8 cellular contexts compared by ENCODE assay signal in the genomic region with DNA sequence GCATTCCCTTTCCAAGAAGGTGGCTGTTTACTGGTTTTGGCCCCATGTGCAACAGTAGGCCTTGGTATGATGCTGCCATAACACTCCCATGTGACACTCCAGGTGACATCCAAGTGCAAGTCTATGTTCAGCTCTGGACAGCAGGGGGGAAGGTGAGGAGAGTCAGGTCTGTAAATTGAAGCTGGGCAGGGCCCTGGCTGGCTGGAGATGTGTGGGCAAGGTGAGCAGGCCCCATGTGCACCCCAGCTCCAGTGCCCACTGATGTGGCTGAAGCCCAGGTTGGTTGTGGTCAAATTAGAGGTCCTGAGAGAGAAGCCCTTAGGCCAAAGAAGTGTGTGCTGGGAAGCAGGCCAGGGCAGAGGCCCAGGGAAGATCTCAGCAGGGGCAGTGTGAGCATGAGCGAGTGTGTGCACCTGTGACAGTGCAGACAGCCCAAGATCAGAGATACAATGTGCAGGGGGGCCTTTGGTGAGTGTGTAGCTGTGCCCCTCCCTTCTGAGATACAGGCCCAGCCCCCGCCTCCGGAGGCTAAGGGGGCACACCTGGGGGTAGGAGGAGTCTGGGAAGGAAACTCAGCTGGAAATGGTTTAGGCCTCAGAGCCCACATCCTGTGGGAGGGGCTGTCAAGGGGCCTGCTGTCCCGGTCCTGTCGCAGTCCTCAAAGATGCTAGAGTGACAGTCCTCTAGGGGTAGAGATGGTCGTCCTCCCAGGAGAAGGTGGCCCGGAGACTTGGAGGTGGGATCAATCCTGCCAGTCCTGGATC. TPM values are rescaled to one million over a fixed set of nuclear protein-coding genes. Genes with fewer than 3 reads are reported as not detected.
DNase-seq lines count a peak whose midpoint lies in the region; ATAC-seq and TF ChIP-seq lines count a peak whose summit lies in the region.

No MANE protein-coding gene starts in this region.

- H3K36me3 ChIP-seq in heart right ventricle: peaks cover 0 to 64% (median 14%) of the 10 kb centered on the region in 9 donors

- POLR2A ChIA-PET in activated CD8-positive, alpha-beta T cell treated with anti-CD3 and anti-CD28 coated beads for 36 hours (lab: Charles Lee): interaction anchor here (0.6 to 1.6 kb wide), 7 partner anchors 9 to 335 kb away, joined by 3 to 6 read pairs (median 4); no protein-coding TSS in a partner anchor

- peak; percentile 44 for ATAC-seq in GM19328 (IDR thresholded peaks at IDR 0.05; ENCODE audit: unreplicated experiment)
- peak; percentile 51 for ATAC-seq in HG03354 (IDR thresholded peaks at IDR 0.05; ENCODE audit: poor library complexity, severe bottlenecking, unreplicated experiment)
- peak; percentile 74 for ATAC-seq in activated CD8-positive, alpha-beta T cell treated with anti-CD3 and anti-CD28 coated beads for 36 hours
- peak in 4 of 8 donors; percentile 10 to 44 (median 28) for ATAC-seq in heart right ventricle
- no peak for ATAC-seq in HG03571 (IDR thresholded peaks at IDR 0.05; ENCODE audit: unreplicated experiment)

- intact Hi-C loops in activated CD8-positive, alpha-beta T cell treated with anti-CD3 and anti-CD28 coated beads for 36 hours (cut with micrococcal nuclease): no loop called here
- intact Hi-C loops in heart right ventricle (cut with DNase I): no loop called here

- H3K4me1 ChIP-seq in heart right ventricle: peaks cover 0 to 74% (median 13%) of the 10 kb centered on the region in 9 donors

- peak overlapping the region in 1 of 10 donors; percentile 44 for H3K4me3 ChIP-seq in heart right ventricle

- CTCF ChIA-PET in activated CD8-positive, alpha-beta T cell treated with anti-CD3 and anti-CD28 coated beads for 36 hours (lab: Charles Lee): interaction anchor here (0.6 to 5.5 kb wide), 13 partner anchors 10 to 203 kb away, joined by 3 to 41 read pairs (median 3); partner anchors contain the start of genes GSK3A and POU2F2

- no peaks in the 10 kb centered on the region for H3K27me3 ChIP-seq in heart right ventricle

- peak overlapping the region; percentile 95 for H3K27ac Mint-ChIP-seq in activated CD8-positive, alpha-beta T cell treated with anti-CD3 and anti-CD28 coated beads for 36 hours
- H3K27ac Mint-ChIP-seq in type B pancreatic cell: peak overlapping the region; percentile 48

- H3K4me1 Mint-ChIP-seq in activated CD8-positive, alpha-beta T cell treated with anti-CD3 and anti-CD28 coated beads for 36 hours (ENCODE audit: low read depth): peaks cover 77% of the 10 kb centered on the region
- no peaks in the 10 kb centered on the region for H3K4me1 Mint-ChIP-seq in type B pancreatic cell (ENCODE audit: unreplicated experiment)

- H3K9me3 Mint-ChIP-seq in activated CD8-positive, alpha-beta T cell treated with anti-CD3 and anti-CD28 coated beads for 36 hours: no peaks in the 10 kb centered on the region
- H3K9me3 Mint-ChIP-seq in type B pancreatic cell: no peaks in the 10 kb centered on the region

- H3K9me3 ChIP-seq in heart right ventricle: peaks cover 0 to 1% (median 0%) of the 10 kb centered on the region in 11 donors

- peaks cover 63% of the 10 kb centered on the region for H3K36me3 Mint-ChIP-seq in activated CD8-positive, alpha-beta T cell treated with anti-CD3 and anti-CD28 coated beads for 36 hours (ENCODE audit: low read depth)
- peaks cover 24% of the 10 kb centered on the region for H3K36me3 Mint-ChIP-seq in type B pancreatic cell

- DNase-seq in activated CD8-positive, alpha-beta T cell treated with anti-CD3 and anti-CD28 coated beads for 36 hours: peak; percentile 88
- DNase-seq in heart right ventricle (no peak), type B pancreatic cell (ENCODE audit: extremely low spot score, unreplicated experiment) (no peak), hippocampal formation (lab: John Stamatoyannopoulos, UW) (no peak), AG08396 (ENCODE audit: low spot score) (no peak)

- no peaks in the 10 kb centered on the region for H3K27me3 Mint-ChIP-seq in activated CD8-positive, alpha-beta T cell treated with anti-CD3 and anti-CD28 coated beads for 36 hours
- H3K27me3 Mint-ChIP-seq in type B pancreatic cell: peaks cover 4% of the 10 kb centered on the region

- H3K27ac ChIP-seq in heart right ventricle: peak overlapping the region in 6 of 10 donors; percentile 9 to 93 (median 31)

- peak overlapping the region; percentile 72 for H3K4me3 Mint-ChIP-seq in activated CD8-positive, alpha-beta T cell treated with anti-CD3 and anti-CD28 coated beads for 36 hours
- H3K4me3 Mint-ChIP-seq in type B pancreatic cell: no peak overlapping the region

- TF ChIP-seq CTCF in activated CD8-positive, alpha-beta T cell treated with anti-CD3 and anti-CD28 coated beads for 36 hours (IDR thresholded peaks at IDR 0.05): no peak
- TF ChIP-seq CTCF in heart right ventricle (IDR thresholded peaks at IDR 0.05) (no peak), type B pancreatic cell (conservative IDR thresholded peaks at IDR 0.05) (no peak)

- WGBS in heart right ventricle, 2 donors: 61 to 65% methylated on average over 7 of the region's 7 CpGs

RNA-seq across cellular contexts. Expression of gene DEDD2, which starts 18.6 kb away (rescaled TPM):
- total RNA-seq in activated CD8-positive, alpha-beta T cell treated with anti-CD3 and anti-CD28 coated beads for 36 hours: 10 to 100 TPM; 21.7 to 22.5 TPM
- 10 to 100 TPM in 9 of 10 donors, 1 to 10 TPM in 1; 9.8 to 20.5 (median 12.2) TPM for total RNA-seq in heart right ventricle
- polyA plus RNA-seq in heart right ventricle: 10 to 100 TPM; 12.9 to 15.2 TPM
- 23.7 and 29.3 TPM in 2 replicates for total RNA-seq in type B pancreatic cell (ENCODE audit: low replicate concordance)

RNA-seq across cellular contexts. Expression of gene ZNF526, which starts 21.3 kb away (rescaled TPM):
- 10 to 100 TPM; 12.0 to 12.3 TPM for total RNA-seq in activated CD8-positive, alpha-beta T cell treated with anti-CD3 and anti-CD28 coated beads for 36 hours
- total RNA-seq in heart right ventricle: 1 to 10 TPM; 3.2 to 7.0 (median 5.4) TPM
- polyA plus RNA-seq in heart right ventricle: 1 to 10 TPM; 3.2 to 3.4 TPM
- 18.2 and 19.3 TPM in 2 replicates for total RNA-seq in type B pancreatic cell (ENCODE audit: low replicate concordance)

RNA-seq across cellular contexts. Expression of gene GSK3A, which starts 43.5 kb away (rescaled TPM):
- 10 to 100 TPM; 30.5 to 31.7 TPM for total RNA-seq in activated CD8-positive, alpha-beta T cell treated with anti-CD3 and anti-CD28 coated beads for 36 hours
- 10 to 100 TPM; 31.9 to 46.1 (median 36.4) TPM for total RNA-seq in heart right ventricle
- polyA plus RNA-seq in heart right ventricle: 10 to 100 TPM; 31.2 to 51.0 TPM
- total RNA-seq in type B pancreatic cell (ENCODE audit: low replicate concordance): 43.5 and 49.1 TPM in 2 replicates

RNA-seq across cellular contexts. Expression of gene ERF, which starts 56.1 kb away (rescaled TPM):
- total RNA-seq in activated CD8-positive, alpha-beta T cell treated with anti-CD3 and anti-CD28 coated beads for 36 hours: 10 to 100 TPM; 60.0 to 69.2 TPM
- 10 to 100 TPM; 29.8 to 40.2 (median 32.9) TPM for total RNA-seq in heart right ventricle
- polyA plus RNA-seq in heart right ventricle: 10 to 100 TPM; 31.8 to 49.0 TPM
- total RNA-seq in type B pancreatic cell (ENCODE audit: low replicate concordance): 54.9 and 78.9 TPM in 2 replicates
